39 cellular contexts compared by ENCODE assay signal in genomic region chr17:16262201-16262600, GRCh38.
"Had no signal": no experiment of that assay in that cellular context is flagged by ENCODE, and none has a peak within 500 bp of the region (broad histone marks: within the 10 kb centered on the region; RNA-seq: fewer than 3 reads in every experiment).

No MANE protein-coding gene starts in this region.

- H3K27ac ChIP-seq: adrenal gland, ascending aorta, body of pancreas, brain microvascular endothelial cell, breast epithelium, cardiac muscle cell had no signal

- H3K4me1 ChIP-seq: adrenal gland, ascending aorta, body of pancreas, breast epithelium had no signal

- FAIRE-seq: bronchial epithelial cell had no signal

- H3K36me3 ChIP-seq: adrenal gland, ascending aorta, brain microvascular endothelial cell, breast epithelium, cardiac muscle cell had no signal

- DNase-seq: activated effector memory CD4-positive, alpha-beta T cell treated with anti-CD3 and anti-CD28 coated beads, Interleukin-2, amount 50 U/mL, for 16 hours; activated effector memory CD4-positive, alpha-beta T cell treated with Interleukin-2 at 50 U/mL for 16 hours; activated gamma-delta T cell; activated gamma-delta T cell treated with Interleukin-2 at 50 U/mL for 16 hours; activated naive CD4-positive, alpha-beta T cell; activated naive CD4-positive, alpha-beta T cell treated with anti-CD3 and anti-CD28 coated beads for 36 hours; activated naive CD4-positive, alpha-beta T cell treated with anti-CD3 and anti-CD28 coated beads, Interleukin-2, amount 10 ng/mL, durations not matched to agents 7 days and 5 days; activated naive CD4-positive, alpha-beta T cell treated with anti-CD3 and anti-CD28 coated beads, Interleukin-2, amount 50 U/mL, for 16 hours; activated naive CD4-positive, alpha-beta T cell treated with Interleukin-2 at 50 U/mL for 16 hours; activated naive CD8-positive, alpha-beta T cell treated with anti-CD3 and anti-CD28 coated beads for 36 hours; activated naive CD8-positive, alpha-beta T cell treated with anti-CD3 and anti-CD28 coated beads, Interleukin-2, amount 10 ng/mL, durations not matched to agents 7 days and 5 days; activated naive CD8-positive, alpha-beta T cell treated with anti-CD3 and anti-CD28 coated beads, Interleukin-2, amount 50 U/mL, for 24 hours; activated T-cell treated with anti-CD3 and anti-CD28 coated beads, Interleukin-2, amount 50 U/mL, for 1 hour; activated T-cell treated with anti-CD3 and anti-CD28 coated beads, Interleukin-2, amount 50 U/mL, for 24 hours; activated T-cell treated with anti-CD3 and anti-CD28 coated beads, Interleukin-2, amount 50 U/mL, for 4 hours; activated T-cell treated with anti-CD3 and anti-CD28 coated beads, Interleukin-2, amount 50 U/mL, for 48 hours; activated T-cell treated with anti-CD3 and anti-CD28 coated beads, Interleukin-2, amount 50 U/mL, for 72 hours; adrenal gland; amniotic stem cell; amygdala; anterior cingulate cortex; aorta; body of pancreas; brain microvascular endothelial cell; caudate nucleus; central memory CD4-positive, alpha-beta T cell; cerebellar nuclear complex had no signal

- H3K9me3 ChIP-seq: adrenal gland, ascending aorta, body of pancreas, breast epithelium had no signal

- H3K27ac Mint-ChIP-seq: activated naive CD4-positive, alpha-beta T cell treated with anti-CD3 and anti-CD28 coated beads for 36 hours; activated naive CD4-positive, alpha-beta T cell treated with anti-CD3 and anti-CD28 coated beads, Interleukin-2, amount 10 ng/mL, durations not matched to agents 7 days and 5 days; activated naive CD4-positive, alpha-beta T cell treated with anti-CD3 and anti-CD28 coated beads, Interleukin-2, amount 50 U/mL, for 24 hours; activated naive CD4-positive, alpha-beta T cell treated with anti-CD3 and anti-CD28 coated beads, Interleukin-2, amount 50 U/mL, for 72 hours; activated naive CD8-positive, alpha-beta T cell; activated naive CD8-positive, alpha-beta T cell treated with anti-CD3 and anti-CD28 coated beads for 36 hours; activated naive CD8-positive, alpha-beta T cell treated with anti-CD3 and anti-CD28 coated beads, Interleukin-2, amount 10 ng/mL, durations not matched to agents 7 days and 5 days; activated naive CD8-positive, alpha-beta T cell treated with anti-CD3 and anti-CD28 coated beads, Interleukin-2, amount 50 U/mL, for 24 hours; activated T-cell treated with anti-CD3 and anti-CD28 coated beads, Interleukin-2, amount 50 U/mL, for 24 hours; activated T-cell treated with anti-CD3 and anti-CD28 coated beads, Interleukin-2, amount 50 U/mL, for 72 hours; activated T-helper 1 cell treated with anti-CD3 and anti-CD28 coated beads, Interleukin-12 subunit alpha, Interleukin-12 subunit beta, Interleukin-2, Interleukin-4 antibody, amounts not matched to agents 30 ng/mL and 10 ng/mL and 1 ng/mL, durations not matched to agents 14 hours and 24 hours and 36 hours; activated T-helper 17 cell treated with anti-CD3 and anti-CD28 coated beads, Interleukin-2, amount 50 U/mL, for 72 hours; activated T-helper 2 cell treated with anti-CD3 and anti-CD28 coated beads, Interferon-gamma antibody, Interleukin-2, Interleukin-4, amounts not matched to agents 10 μg/mL and 5 μg/mL and 100 μg/mL, durations not matched to agents 14 hours and 24 hours and 36 hours; brain had no signal

- H3K4me3 ChIP-seq: adrenal gland, ascending aorta, body of pancreas, breast epithelium, cardiac muscle cell had no signal

- H3K27me3 ChIP-seq: adrenal gland, ascending aorta, body of pancreas, brain microvascular endothelial cell, breast epithelium, cardiac muscle cell had no signal

- H3K4me3 Mint-ChIP-seq: activated naive CD4-positive, alpha-beta T cell treated with anti-CD3 and anti-CD28 coated beads for 36 hours; activated naive CD4-positive, alpha-beta T cell treated with anti-CD3 and anti-CD28 coated beads, Interleukin-2, amount 10 ng/mL, durations not matched to agents 7 days and 5 days; activated naive CD4-positive, alpha-beta T cell treated with anti-CD3 and anti-CD28 coated beads, Interleukin-2, amount 50 U/mL, for 24 hours; activated naive CD8-positive, alpha-beta T cell; activated naive CD8-positive, alpha-beta T cell treated with anti-CD3 and anti-CD28 coated beads for 36 hours; activated naive CD8-positive, alpha-beta T cell treated with anti-CD3 and anti-CD28 coated beads, Interleukin-2, amount 10 ng/mL, durations not matched to agents 7 days and 5 days; activated naive CD8-positive, alpha-beta T cell treated with anti-CD3 and anti-CD28 coated beads, Interleukin-2, amount 50 U/mL, for 24 hours; activated T-cell treated with anti-CD3 and anti-CD28 coated beads, Interleukin-2, amount 50 U/mL, for 24 hours; activated T-cell treated with anti-CD3 and anti-CD28 coated beads, Interleukin-2, amount 50 U/mL, for 4 hours; activated T-cell treated with anti-CD3 and anti-CD28 coated beads, Interleukin-2, amount 50 U/mL, for 72 hours; activated T-helper 1 cell treated with anti-CD3 and anti-CD28 coated beads, Interleukin-12 subunit alpha, Interleukin-12 subunit beta, Interleukin-2, Interleukin-4 antibody, amounts not matched to agents 30 ng/mL and 10 ng/mL and 1 ng/mL, durations not matched to agents 14 hours and 24 hours and 36 hours; activated T-helper 17 cell treated with anti-CD3 and anti-CD28 coated beads, Interleukin-2, amount 50 U/mL, for 72 hours; brain; central memory CD8-positive, alpha-beta T cell had no signal

- H3K9me3 Mint-ChIP-seq: activated naive CD4-positive, alpha-beta T cell treated with anti-CD3 and anti-CD28 coated beads for 36 hours; activated naive CD4-positive, alpha-beta T cell treated with anti-CD3 and anti-CD28 coated beads, Interleukin-2, amount 50 U/mL, for 24 hours; activated T-cell treated with anti-CD3 and anti-CD28 coated beads, Interleukin-2, amount 50 U/mL, for 24 hours; activated T-cell treated with anti-CD3 and anti-CD28 coated beads, Interleukin-2, amount 50 U/mL, for 4 hours; activated T-helper 1 cell treated with anti-CD3 and anti-CD28 coated beads, Interleukin-12 subunit alpha, Interleukin-12 subunit beta, Interleukin-2, Interleukin-4 antibody, amounts not matched to agents 30 ng/mL and 10 ng/mL and 1 ng/mL, durations not matched to agents 14 hours and 24 hours and 36 hours; activated T-helper 17 cell treated with anti-CD3 and anti-CD28 coated beads, Interleukin-2, amount 50 U/mL, for 72 hours; activated T-helper 2 cell treated with anti-CD3 and anti-CD28 coated beads, Interferon-gamma antibody, Interleukin-2, Interleukin-4, amounts not matched to agents 10 μg/mL and 5 μg/mL and 100 μg/mL, durations not matched to agents 14 hours and 24 hours and 36 hours; central memory CD8-positive, alpha-beta T cell had no signal

- ATAC-seq: activated naive CD4-positive, alpha-beta T cell treated with anti-CD3 and anti-CD28 coated beads, Interleukin-2, amount 50 U/mL, for 72 hours; activated naive CD8-positive, alpha-beta T cell treated with anti-CD3 and anti-CD28 coated beads, Interleukin-2, amount 50 U/mL, for 24 hours; activated T-cell treated with anti-CD3 and anti-CD28 coated beads, Interleukin-2, amount 50 U/mL, for 4 hours; activated T-cell treated with anti-CD3 and anti-CD28 coated beads, Interleukin-2, amount 50 U/mL, for 72 hours; activated T-helper 17 cell treated with anti-CD3 and anti-CD28 coated beads, Interleukin-2, amount 50 U/mL, for 72 hours; body of pancreas had no signal

- H3K4me1 Mint-ChIP-seq: brain had no signal

- H3K27me3 Mint-ChIP-seq: activated naive CD4-positive, alpha-beta T cell treated with anti-CD3 and anti-CD28 coated beads, Interleukin-2, amount 10 ng/mL, durations not matched to agents 7 days and 5 days; activated naive CD4-positive, alpha-beta T cell treated with anti-CD3 and anti-CD28 coated beads, Interleukin-2, amount 50 U/mL, for 24 hours; activated naive CD8-positive, alpha-beta T cell; activated naive CD8-positive, alpha-beta T cell treated with anti-CD3 and anti-CD28 coated beads for 36 hours; activated naive CD8-positive, alpha-beta T cell treated with anti-CD3 and anti-CD28 coated beads, Interleukin-2, amount 10 ng/mL, durations not matched to agents 7 days and 5 days; activated naive CD8-positive, alpha-beta T cell treated with anti-CD3 and anti-CD28 coated beads, Interleukin-2, amount 50 U/mL, for 24 hours; activated T-cell treated with anti-CD3 and anti-CD28 coated beads, Interleukin-2, amount 50 U/mL, for 24 hours; activated T-helper 17 cell treated with anti-CD3 and anti-CD28 coated beads, Interleukin-2, amount 50 U/mL, for 72 hours; brain; central memory CD8-positive, alpha-beta T cell had no signal
